In genomic region chr19:16896913-16897571, GRCh38 we compare ENCODE assay signal across 8 cellular contexts. TPM values are rescaled to one million over a fixed set of nuclear protein-coding genes. Genes with fewer than 3 reads are reported as not detected.
A peak's percentile ranks its signal among the peaks of the same experiment; 100 is the strongest.
DNase-seq lines count a peak whose midpoint lies in the region; ATAC-seq and TF ChIP-seq lines count a peak whose summit lies in the region.

No MANE protein-coding gene starts in this region.

- peaks cover 7% of the 10 kb centered on the region for H3K4me1 Mint-ChIP-seq in CD4-positive, alpha-beta T cell (ENCODE audit: low read depth)

- H3K27ac Mint-ChIP-seq in CD4-positive, alpha-beta T cell, result no peak overlapping the region

- peak overlapping the region; percentile 25 for H3K4me3 ChIP-seq in NB4 (ENCODE audit: low read depth, low read length)

- no peaks in the 10 kb centered on the region for H3K9me3 ChIP-seq in CD4-positive, alpha-beta T cell (ENCODE audit: control insufficient read depth, low read length)

- DNase-seq in CD4-positive, alpha-beta T cell, result peak; percentile 28 to 62 (median 42)
- DNase-seq in NB4 (ENCODE audit: low read depth), result peak; percentile 86
- peak; percentile 35 to 60 for DNase-seq in activated CD4-positive, alpha-beta T cell treated with anti-CD3 and anti-CD28 coated beads for 24 hours (ENCODE audit: low read depth in 2 of 2)
- DNase-seq in cerebellum (ENCODE audit: low spot score), result peak; percentile 19
- DNase-seq in kidney glomerular epithelial cell (lab: John Stamatoyannopoulos, UW), result peak; percentile 77
- DNase-seq in stimulated activated CD4-positive, alpha-beta T cell treated with anti-CD3 and anti-CD28 coated beads, Interleukin-15, amount 100 ng/mL, for 1 hour (ENCODE audit: low read depth in 1 of 2, low spot score in 1 of 2), result peak; percentile 25 to 32
- DNase-seq in NCI-H510A (lab: John Stamatoyannopoulos, UW), result no peak

- CTCF ChIA-PET in CD4-positive, alpha-beta T cell (lab: Charles Lee), result no interaction called here

- POLR2A ChIA-PET in CD4-positive, alpha-beta T cell (lab: Charles Lee), result no interaction called here

- intact Hi-C loops in CD4-positive, alpha-beta T cell (cut with DNase I, micrococcal nuclease), result no loop called here

- H3K4me3 Mint-ChIP-seq in CD4-positive, alpha-beta T cell, result peak overlapping the region; percentile 67

- TF ChIP-seq CTCF in CD4-positive, alpha-beta T cell (IDR thresholded peaks at IDR 0.05), result no peak
- no peak for TF ChIP-seq CTCF in NB4 (IDR thresholded peaks at IDR 0.05; ENCODE audit: low read depth, low read length)

- H3K36me3 Mint-ChIP-seq in CD4-positive, alpha-beta T cell (ENCODE audit: low read depth), result no peaks in the 10 kb centered on the region

- no peak overlapping the region for H3K27ac ChIP-seq in CD4-positive, alpha-beta T cell (ENCODE audit: low read depth, low read length)

- TF ChIP-seq POLR2A in NB4 (IDR thresholded peaks at IDR 0.05; ENCODE audit: extremely low read depth, insufficient read length), result no peak

- H3K27me3 ChIP-seq in CD4-positive, alpha-beta T cell (ENCODE audit: control insufficient read depth, insufficient read depth, low read length), result peaks cover 25% of the 10 kb centered on the region

- peaks cover 53% of the 10 kb centered on the region for H3K27me3 Mint-ChIP-seq in CD4-positive, alpha-beta T cell

- ATAC-seq in CD4-positive, alpha-beta T cell (ENCODE audit: poor library complexity), result peak; percentile 56
- peak; percentile 38 for ATAC-seq in GM21737 (IDR thresholded peaks at IDR 0.05; ENCODE audit: unreplicated experiment)

- H3K9me3 Mint-ChIP-seq in CD4-positive, alpha-beta T cell, result no peaks in the 10 kb centered on the region

RNA-seq across cellular contexts. Expression of gene F2RL3, which starts 8.2 kb away (rescaled TPM):
- total RNA-seq in CD4-positive, alpha-beta T cell, result not detected
- total RNA-seq in cerebellum, result 0.09 TPM
